In genomic region chr15:71131601-71132357, GRCh38 we compare ENCODE assay signal across 33 cellular contexts. TPM values are rescaled to one million over a fixed set of nuclear protein-coding genes. Genes with fewer than 3 reads are reported as not detected.
DNase-seq lines count a peak whose midpoint lies in the region; ATAC-seq, FAIRE-seq and TF ChIP-seq lines count a peak whose summit lies in the region.
"Had no signal": no experiment of that assay in that cellular context is flagged by ENCODE, and none has a peak within 500 bp of the region (broad histone marks: within the 10 kb centered on the region; RNA-seq: fewer than 3 reads in every experiment).

No MANE protein-coding gene starts in this region.

- H4K8ac ChIP-seq in IMR-90 (ENCODE audit: low read depth in 2 of 2, low read length in 2 of 2), result peak overlapping the region in 1 of 2 experiments; percentile 65; a peak in 2 of 4 replicates

- H4K91ac ChIP-seq in IMR-90 (ENCODE audit: insufficient read depth, low read depth, low read length), result no peak overlapping the region

- TF ChIP-seq RAD21 in IMR-90 (IDR thresholded peaks at IDR 0.05; ENCODE audit: low read length), result no peak

- TF ChIP-seq EP300 in transverse colon (IDR thresholded peaks at IDR 0.05; ENCODE audit: low read depth), result no peak

- H3K36me3 ChIP-seq in IMR-90 (ENCODE audit: control insufficient read depth, insufficient read depth, low read length) (no peaks in the 10 kb centered on the region), brain microvascular endothelial cell (replicated peaks) (no peaks in the 10 kb centered on the region), keratinocyte (ENCODE audit: control insufficient read depth in 2 of 2, extremely low read depth in 1 of 2, insufficient read depth in 2 of 2, low read length in 2 of 2) (peaks cover 3 to 4% of the 10 kb centered on the region in 2 experiments), transverse colon (no peaks in the 10 kb centered on the region)
- H3K36me3 ChIP-seq: colonic mucosa, spleen, WERI-Rb-1 had no signal

- no peak for ATAC-seq in IMR-90 (ENCODE audit: low read depth)
- ATAC-seq in sciatic nerve, result no peak
- no peak for ATAC-seq in HG02938 (IDR thresholded peaks at IDR 0.05; ENCODE audit: unreplicated experiment)
- ATAC-seq: activated naive CD4-positive, alpha-beta T cell treated with anti-CD3 and anti-CD28 coated beads, Interleukin-2, amount 50 U/mL, for 72 hours; right cardiac atrium; stimulated activated naive CD8-positive, alpha-beta T cell treated with anti-CD3 and anti-CD28 coated beads, Interleukin-15, Interleukin-2, amounts not matched to agents 100 U/mL and 50 U/mL, for 24 hours had no signal

- H3K27ac ChIP-seq in IMR-90 (ENCODE audit: insufficient read depth, low read length) (no peak overlapping the region), brain microvascular endothelial cell (peak overlapping the region; percentile 10), keratinocyte (ENCODE audit: control insufficient read depth, insufficient read depth, low read length) (peak overlapping the region; percentile 92), transverse colon (no peak overlapping the region)
- H3K27ac ChIP-seq: colonic mucosa, spleen, testis, WERI-Rb-1 had no signal

- H3K9ac ChIP-seq in IMR-90 (ENCODE audit: low read depth, low read length) (no peak overlapping the region), keratinocyte (ENCODE audit: control insufficient read depth, extremely low read depth, insufficient read depth, low read length) (peak overlapping the region; percentile 51)

- POLR2A ChIA-PET in IMR-90 (lab: Charles Lee; ENCODE audit: unreplicated experiment), result no interaction called here

- peak overlapping the region; percentile 74 for H2BK20ac ChIP-seq in IMR-90 (ENCODE audit: low read depth, low read length)

- BruUV-seq in Calu3 (replicated peaks; lab: Mats Ljungman, UMichigan) (no TSS peak), IMR-90 (replicated peaks; lab: Mats Ljungman, UMichigan) (no TSS peak)

- intact Hi-C loops in Calu3 (cut with micrococcal nuclease; ENCODE audit: unreplicated experiment), result no loop called here
- intact Hi-C loops in IMR-90 (cut with micrococcal nuclease), result no loop called here
- intact Hi-C loops in sciatic nerve (cut with DNase I), result no loop called here
- intact Hi-C loops in transverse colon (cut with DNase I; ENCODE audit: low total_unique reads), result no loop called here

- peaks cover 25 to 69% of the 10 kb centered on the region in 2 experiments for H3K79me1 ChIP-seq in IMR-90 (ENCODE audit: low read depth in 1 of 2, low read length in 2 of 2)

- no peaks in the 10 kb centered on the region for H3K9me3 ChIP-seq in IMR-90 (ENCODE audit: control insufficient read depth, insufficient read depth, low read length)
- H3K9me3 ChIP-seq in keratinocyte (ENCODE audit: control insufficient read depth, low read depth, low read length), result no peaks in the 10 kb centered on the region
- no peaks in the 10 kb centered on the region for H3K9me3 ChIP-seq in transverse colon
- H3K9me3 ChIP-seq: colonic mucosa, spleen, testis had no signal

- H2AK5ac ChIP-seq in IMR-90 (ENCODE audit: low read depth, low read length), result peak overlapping the region; percentile 6; the same call in 1 of the 2 replicates

- H3K14ac ChIP-seq in IMR-90 (replicated peaks; ENCODE audit: low read depth, low read length), result no peak overlapping the region; the same call in 1 of the 2 replicates

- no peak for DNase-seq in Calu3
- DNase-seq in IMR-90, result no peak
- DNase-seq in brain microvascular endothelial cell, result no peak
- DNase-seq in keratinocyte (ENCODE audit: low read depth, low spot score), result no peak
- no peak for DNase-seq in activated CD4-positive, CD25-positive, alpha-beta regulatory T cell treated with anti-CD3 and anti-CD28 coated beads, Interleukin-2, amount 50 U/mL, for 72 hours
- DNase-seq in sciatic nerve (ENCODE audit: low spot score), result no peak
- no peak for DNase-seq in transverse colon
- DNase-seq: activated CD4-positive, alpha-beta T cell treated with anti-CD3 and anti-CD28 coated beads for 48 hours; activated CD8-positive, alpha-beta memory T cell treated with anti-CD3 and anti-CD28 coated beads for 24 hours; activated effector memory CD4-positive, alpha-beta T cell treated with Interleukin-2 at 50 U/mL for 16 hours; activated T-cell treated with anti-CD3 and anti-CD28 coated beads for 4 hours; amygdala; CD8-positive, alpha-beta memory T cell; colonic mucosa; DMS 273 treated with DMSO at 0.1 percent for 48 hours; effector memory CD4-positive, alpha-beta T cell; H9; head of caudate nucleus; islet precursor cell; NCI-H1694; NK-92 treated with Interleukin-12 subunit alpha and Interleukin-12 subunit beta, amount 100 ng/mL, for 24 hours; right cardiac atrium; SIG-M5; spleen; stimulated activated CD4-positive, alpha-beta T cell treated with anti-CD3 and anti-CD28 coated beads, Interleukin-2, amount 100 ng/mL, for 24 hours; stimulated activated naive CD8-positive, alpha-beta T cell treated with anti-CD3 and anti-CD28 coated beads, Interleukin-15, Interleukin-2, amounts not matched to agents 100 U/mL and 50 U/mL, for 24 hours; testis; WERI-Rb-1 had no signal

- H3K4me1 Mint-ChIP-seq in Calu3 (ENCODE audit: low read depth, unreplicated experiment), result peaks cover 72% of the 10 kb centered on the region
- H3K4me1 Mint-ChIP-seq: CD8-positive, alpha-beta memory T cell; IgD-negative memory B cell had no signal

- no peak overlapping the region for H2AFZ ChIP-seq in IMR-90 (replicated peaks; ENCODE audit: low read length, poor library complexity)
- H2AFZ ChIP-seq in keratinocyte (ENCODE audit: control insufficient read depth, low read length), result no peak overlapping the region

- TF ChIP-seq POLR2A in IMR-90 (IDR thresholded peaks at IDR 0.05; ENCODE audit: low read depth, low read length), result no peak
- TF ChIP-seq POLR2A in transverse colon (IDR thresholded peaks at IDR 0.05), result no peak

- H3K56ac ChIP-seq in IMR-90 (ENCODE audit: extremely low read depth, insufficient read depth, low read length), result no peak overlapping the region

- peak overlapping the region; percentile 47 for H2BK5ac ChIP-seq in IMR-90 (ENCODE audit: low read depth, low read length, poor library complexity, severe bottlenecking)

- no peak overlapping the region for H3K18ac ChIP-seq in IMR-90 (ENCODE audit: low read depth, low read length)

- H3K4me1 ChIP-seq in IMR-90 (ENCODE audit: control insufficient read depth, insufficient read depth, low read length) (peaks cover 14% of the 10 kb centered on the region), keratinocyte (ENCODE audit: control insufficient read depth, extremely low read depth, insufficient read depth, low read length) (peaks cover 67% of the 10 kb centered on the region), transverse colon (peaks cover 0 to 1% (median 0%) of the 10 kb centered on the region in 4 donors)
- H3K4me1 ChIP-seq: colonic mucosa had no signal

- in situ Hi-C loops in IMR-90 (cut with MboI; ENCODE audit: low sequenced_read_pairs) (no loop called here), brain microvascular endothelial cell (cut with HindIII; ENCODE audit: low pct_ligation_motif_present, low sequenced_read_pairs) (no loop called here), transverse colon (cut with MboI; ENCODE audit: low pct_ligation_motif_present in 1 of 4, low pct_unique_long_range_greater_than_20kb in 1 of 4, low sequenced_read_pairs in 3 of 4) (no loop called here)

- H3K79me2 ChIP-seq in keratinocyte (ENCODE audit: control insufficient read depth, insufficient read depth, low read length), result peaks cover 78% of the 10 kb centered on the region

- no peaks in the 10 kb centered on the region for H3K9me3 Mint-ChIP-seq in Calu3 (ENCODE audit: low read depth, unreplicated experiment)
- H3K9me3 Mint-ChIP-seq: activated naive CD4-positive, alpha-beta T cell treated with anti-CD3 and anti-CD28 coated beads, Interleukin-2, amount 50 U/mL, for 72 hours; H9; IgD-negative memory B cell had no signal

- H3K9me1 ChIP-seq in IMR-90 (ENCODE audit: insufficient read depth, low read length) (peaks cover 36% of the 10 kb centered on the region), keratinocyte (ENCODE audit: control insufficient read depth, extremely low read depth, insufficient read depth, low read length) (peaks cover 4% of the 10 kb centered on the region)

- H3K27me3 ChIP-seq in IMR-90 (ENCODE audit: control insufficient read depth, insufficient read depth, low read length), result no peaks in the 10 kb centered on the region
- no peaks in the 10 kb centered on the region for H3K27me3 ChIP-seq in brain microvascular endothelial cell (replicated peaks)
- H3K27me3 ChIP-seq in keratinocyte (ENCODE audit: control insufficient read depth, extremely low read depth, insufficient read depth, low read length), result no peaks in the 10 kb centered on the region
- H3K27me3 ChIP-seq in transverse colon, result no peaks in the 10 kb centered on the region
- H3K27me3 ChIP-seq: colonic mucosa, testis had no signal

- H3K4ac ChIP-seq in IMR-90 (ENCODE audit: low read depth, low read length), result peak overlapping the region; percentile 37; the same call in 1 of the 2 replicates

- WGBS in IMR-90 (ENCODE audit: extremely low coverage in 2 of 2, insufficient read length in 1 of 2), 2 experiments, result no CpG with 5 or more reads among the region's 5 CpGs
- 88 to 91% methylated on average over 2 to 5 of the region's 5 CpGs for WGBS in transverse colon (ENCODE audit: low coverage in 1 of 2), 2 donors

- H3K23ac ChIP-seq in IMR-90 (ENCODE audit: low read depth, low read length), result peak overlapping the region; percentile 1; the same call in 1 of the 2 replicates

- FAIRE-seq in keratinocyte (lab: Jason Lieb, UNC), result peak; percentile 32
- FAIRE-seq: GM12891 had no signal

- TF ChIP-seq CTCF in Calu3 (IDR thresholded peaks at IDR 0.05; ENCODE audit: unreplicated experiment) (no peak), IMR-90 (conservative IDR thresholded peaks at IDR 0.05; ENCODE audit: low read depth, low read length) (no peak), brain microvascular endothelial cell (IDR thresholded peaks at IDR 0.05; ENCODE audit: low read depth, low read length, missing control alignments) (no peak), keratinocyte (optimal IDR thresholded peaks at IDR 0.05 in 1 of 3, IDR thresholded peaks at IDR 0.05 in 1 of 3, conservative IDR thresholded peaks at IDR 0.05 in 1 of 3; ENCODE audit: extremely low read depth in 1 of 3, insufficient read depth in 2 of 3, low read length in 3 of 3) (no peak), transverse colon (IDR thresholded peaks at IDR 0.05) (no peak)

- H3K27ac Mint-ChIP-seq in Calu3 (ENCODE audit: unreplicated experiment), result peak overlapping the region; percentile 19
- H3K27ac Mint-ChIP-seq: activated naive CD4-positive, alpha-beta T cell treated with anti-CD3 and anti-CD28 coated beads, Interleukin-2, amount 50 U/mL, for 72 hours; CD8-positive, alpha-beta memory T cell; H9; IgD-negative memory B cell; mesothelial cell of epicardium had no signal

- CTCF ChIA-PET in Calu3 (lab: Charles Lee) (no interaction called here), IMR-90 (lab: Yijun Ruan, JAX) (no interaction called here)

- H4K20me1 ChIP-seq in IMR-90 (ENCODE audit: insufficient read depth, low read length) (peaks cover 11% of the 10 kb centered on the region; the same call in 1 of the 2 replicates), keratinocyte (ENCODE audit: control insufficient read depth, extremely low read depth, insufficient read depth, low read length) (no peaks in the 10 kb centered on the region)

- no peak overlapping the region for H3K4me3 ChIP-seq in IMR-90 (ENCODE audit: insufficient read depth, low read depth, low read length)
- H3K4me3 ChIP-seq in brain microvascular endothelial cell (ENCODE audit: low read depth, low read length), result no peak overlapping the region
- H3K4me3 ChIP-seq in keratinocyte (ENCODE audit: control insufficient read depth in 2 of 3, extremely low read depth in 1 of 3, insufficient read depth in 2 of 3, low read depth in 1 of 3, low read length in 3 of 3), result no peak overlapping the region
- no peak overlapping the region for H3K4me3 ChIP-seq in transverse colon
- H3K4me3 ChIP-seq: colonic mucosa, spleen, testis had no signal

- no peak overlapping the region for H2BK15ac ChIP-seq in IMR-90 (ENCODE audit: low read depth, low read length)

- H3K4me3 Mint-ChIP-seq in Calu3 (ENCODE audit: low read depth, unreplicated experiment), result no peak overlapping the region
- H3K4me3 Mint-ChIP-seq: CD8-positive, alpha-beta memory T cell; H9; IgD-negative memory B cell; mesothelial cell of epicardium had no signal

- peak overlapping the region; percentile 51 for H2BK120ac ChIP-seq in IMR-90 (ENCODE audit: low read depth, low read length)

- H3K27me3 Mint-ChIP-seq in Calu3 (ENCODE audit: unreplicated experiment), result no peaks in the 10 kb centered on the region
- H3K27me3 Mint-ChIP-seq: IgD-negative memory B cell had no signal

- peak overlapping the region; percentile 6 for H2AK9ac ChIP-seq in IMR-90 (replicated peaks; ENCODE audit: low read depth, low read length, poor library complexity)

- dilution Hi-C loops in IMR-90 (cut with HindIII; ENCODE audit: low sequenced_read_pairs, unreplicated experiment) (no loop called here), keratinocyte (cut with MboI; ENCODE audit: extremely low pct_ligation_motif_present, low sequenced_read_pairs) (no loop called here)

- H3K36me3 Mint-ChIP-seq in Calu3 (ENCODE audit: insufficient read depth, unreplicated experiment), result peaks cover 15% of the 10 kb centered on the region
- H3K36me3 Mint-ChIP-seq: activated naive CD4-positive, alpha-beta T cell treated with anti-CD3 and anti-CD28 coated beads, Interleukin-2, amount 50 U/mL, for 72 hours; CD8-positive, alpha-beta memory T cell had no signal

- H4K5ac ChIP-seq in IMR-90 (ENCODE audit: low read depth, low read length), result 0 out of 2 replicates have a peak overlapping the region, but pooled peaks have one; percentile 7

- H3K4me2 ChIP-seq in IMR-90 (ENCODE audit: low read depth, low read length) (no peak overlapping the region), keratinocyte (ENCODE audit: control insufficient read depth, extremely low read depth, insufficient read depth, low read depth, low read length) (peak overlapping the region; percentile 63)

RNA-seq across cellular contexts. Expression of gene THSD4, which starts 16.5 kb away (rescaled TPM):
- 24.2 and 29.6 TPM in 2 replicates for total RNA-seq in Calu3 (2022)
- total RNA-seq in IMR-90 (2012; rRNA removed), result 25.5 and 31.1 TPM in 2 replicates
- 30.5 and 31.1 TPM in 2 replicates for polyA plus RNA-seq in IMR-90 (2012; rRNA removed)
- 21.7 and 44.3 TPM in 2 replicates for polyA plus RNA-seq in IMR-90 (2012; cell fraction: cytosol; rRNA removed)
- polyA plus RNA-seq in IMR-90 (2012; cell fraction: nucleus; rRNA removed; ENCODE audit: low replicate concordance), result 38.0 and 45.5 TPM in 2 replicates
- polyA plus RNA-seq in keratinocyte, result 24.5 to 37.0 TPM (median 25.3 TPM) in 3 replicates
- 17.6 TPM for polyA plus RNA-seq in keratinocyte (2011; ENCODE audit: low read depth)
- polyA plus RNA-seq in keratinocyte (2011; cell fraction: cytosol; rRNA removed), result 15.4 and 18.0 TPM in 2 replicates
- polyA plus RNA-seq in keratinocyte (2011; cell fraction: nucleus; rRNA removed), result 110 and 134 TPM in 2 replicates
- 20.1 and 59.2 TPM in 2 replicates for polyA plus RNA-seq in keratinocyte (2012; ENCODE audit: low replicate concordance)
- polyA minus RNA-seq in keratinocyte, result 60.2 to 89.9 TPM (median 67.0 TPM) in 3 replicates
- 49.9 TPM for polyA minus RNA-seq in keratinocyte (2011; cell fraction: cytosol; rRNA and poly(A)+ RNA removed)
- polyA minus RNA-seq in keratinocyte (2011; cell fraction: nucleus; rRNA and poly(A)+ RNA removed), result 173 and 249 TPM in 2 replicates
- total RNA-seq in sciatic nerve, result 21.1 TPM
- 10 to 100 TPM; 13.3 to 57.2 (median 47.4) TPM for total RNA-seq in transverse colon
- total RNA-seq: activated naive CD4-positive, alpha-beta T cell treated with anti-CD3 and anti-CD28 coated beads, Interleukin-2, amount 50 U/mL, for 72 hours; CD8-positive, alpha-beta memory T cell had no signal
- polyA plus RNA-seq: CD8-positive, alpha-beta memory T cell; IgD-negative memory B cell had no signal

Comparison
In these comparisons a context has a peak if more than half of its experiments do, and no peak if none do; other contexts are left out.
1. H3K27ac ChIP-seq: peak in brain microvascular endothelial cell (single experiment) and keratinocyte (single experiment); none in IMR-90 (single experiment) and transverse colon (0 of 4).